ENCODE assay signal across 18 cellular contexts in genomic region chr11:131685206-131685605, GRCh38.
"Had no signal": no experiment of that assay in that cellular context is flagged by ENCODE, and none has a peak within 500 bp of the region (broad histone marks: within the 10 kb centered on the region; RNA-seq: fewer than 3 reads in every experiment).

No MANE protein-coding gene starts in this region.

- H3K9me3 ChIP-seq: esophagus squamous epithelium, pancreas, right lobe of liver, suprapubic skin, transverse colon had no signal

- ATAC-seq: naive thymus-derived CD4-positive, alpha-beta T cell; pancreas; right lobe of liver; stimulated activated naive B cell treated with anti-CD40 and anti-IgM and Interleukin-4, amounts not matched to agents 10 μg/mL and 1 μg/mL and 100 μg/mL, for 72 hours had no signal

- H3K36me3 ChIP-seq: esophagus squamous epithelium, pancreas, right lobe of liver, suprapubic skin, transverse colon had no signal

- H3K27ac ChIP-seq: dorsolateral prefrontal cortex, esophagus squamous epithelium, pancreas, right lobe of liver, suprapubic skin, transverse colon had no signal

- H3K4me1 ChIP-seq: pancreas, right lobe of liver had no signal

- DNase-seq: effector CD8-positive, alpha-beta T cell; esophagus squamous epithelium; hypothalamus; immature natural killer cell; mesenchymal stem cell; midbrain; naive thymus-derived CD4-positive, alpha-beta T cell; nucleus accumbens; pancreas; right lobe of liver; small intestine; stimulated activated CD4-positive, alpha-beta T cell treated with anti-CD3 and anti-CD28 coated beads, Interleukin-15, amount 100 ng/mL, for 24 hours; stimulated activated CD4-positive, alpha-beta T cell treated with anti-CD3 and anti-CD28 coated beads, Interleukin-2, amount 100 ng/mL, for 48 hours; stimulated activated naive B cell treated with anti-CD40 and anti-IgM and Interleukin-4, amounts not matched to agents 10 μg/mL and 1 μg/mL and 100 μg/mL, for 72 hours; transverse colon had no signal

- H3K4me3 ChIP-seq: dorsolateral prefrontal cortex, esophagus squamous epithelium, lung, pancreas, right lobe of liver, suprapubic skin, transverse colon had no signal

- H3K27me3 ChIP-seq: dorsolateral prefrontal cortex, right lobe of liver had no signal
